ENCODE assay signal across 20 cellular contexts in genomic region chr1:113303252-113303651, GRCh38.
"Had no signal": no experiment of that assay in that cellular context is flagged by ENCODE, and none has a peak within 500 bp of the region (broad histone marks: within the 10 kb centered on the region; RNA-seq: fewer than 3 reads in every experiment).

No MANE protein-coding gene starts in this region.

- H3K4me3 Mint-ChIP-seq: activated naive CD4-positive, alpha-beta T cell treated with anti-CD3 and anti-CD28 coated beads, Interleukin-2, amount 50 U/mL, for 24 hours; effector memory CD8-positive, alpha-beta T cell; mesothelial cell of epicardium; neural crest cell; T-helper 1 cell treated with Interleukin-12 subunit alpha and Interleukin-12 subunit beta and Interleukin-4 antibody, amounts not matched to agents 30 μg/mL and 1 μg/mL, for 36 hours had no signal

- H3K9me3 Mint-ChIP-seq: activated naive CD4-positive, alpha-beta T cell treated with anti-CD3 and anti-CD28 coated beads, Interleukin-2, amount 50 U/mL, for 24 hours; effector memory CD8-positive, alpha-beta T cell; mesothelial cell of epicardium; neural crest cell; T-helper 1 cell treated with Interleukin-12 subunit alpha and Interleukin-12 subunit beta and Interleukin-4 antibody, amounts not matched to agents 30 μg/mL and 1 μg/mL, for 36 hours had no signal

- H3K4me1 Mint-ChIP-seq: neural crest cell had no signal

- H3K4me3 ChIP-seq: cardiac muscle cell, gastrocnemius medialis, heart left ventricle, left lung, tibial artery had no signal

- H3K36me3 Mint-ChIP-seq: activated naive CD4-positive, alpha-beta T cell treated with anti-CD3 and anti-CD28 coated beads, Interleukin-2, amount 50 U/mL, for 24 hours; mesothelial cell of epicardium had no signal

- H3K36me3 ChIP-seq: cardiac muscle cell, gastrocnemius medialis, heart left ventricle, left lung, tibial artery had no signal

- H3K27me3 ChIP-seq: cardiac muscle cell, gastrocnemius medialis, heart left ventricle, left lung, tibial artery had no signal

- DNase-seq: activated CD4-positive, alpha-beta T cell treated with anti-CD3 and anti-CD28 coated beads for 1 hour; activated CD8-positive, alpha-beta memory T cell treated with anti-CD3 and anti-CD28 coated beads for 24 hours; activated CD8-positive, alpha-beta memory T cell treated with anti-CD3 and anti-CD28 coated beads, Interleukin-2, amount 50 U/mL, for 48 hours; activated effector memory CD4-positive, alpha-beta T cell treated with anti-CD3 and anti-CD28 coated beads, Interleukin-2, amount 50 U/mL, for 16 hours; activated T-cell treated with anti-CD3 and anti-CD28 coated beads, Interleukin-2, amount 50 U/mL, for 48 hours; dermis blood vessel endothelial cell; effector memory CD8-positive, alpha-beta T cell; gastrocnemius medialis; heart left ventricle; left lung; stimulated activated CD4-positive, alpha-beta T cell treated with anti-CD3 and anti-CD28 coated beads, Interleukin-12 subunit alpha, Interleukin-12 subunit beta, amount 100 ng/mL, for 4 hours; stimulated activated CD4-positive, alpha-beta T cell treated with anti-CD3 and anti-CD28 coated beads, Interleukin-1b, Interleukin-23, amount 100 ng/mL, for 48 hours; stimulated activated naive CD4-positive, alpha-beta T cell treated with Interleukin-2 at 50 U/mL for 16 hours; tibial artery had no signal

- H3K27ac Mint-ChIP-seq: activated naive CD4-positive, alpha-beta T cell treated with anti-CD3 and anti-CD28 coated beads, Interleukin-2, amount 50 U/mL, for 24 hours; effector memory CD8-positive, alpha-beta T cell; progenitor cell of endocrine pancreas; T-helper 1 cell treated with Interleukin-12 subunit alpha and Interleukin-12 subunit beta and Interleukin-4 antibody, amounts not matched to agents 30 μg/mL and 1 μg/mL, for 36 hours had no signal

- ATAC-seq: effector memory CD8-positive, alpha-beta T cell; gastrocnemius medialis; heart left ventricle; left lung had no signal
